In the genomic region with DNA sequence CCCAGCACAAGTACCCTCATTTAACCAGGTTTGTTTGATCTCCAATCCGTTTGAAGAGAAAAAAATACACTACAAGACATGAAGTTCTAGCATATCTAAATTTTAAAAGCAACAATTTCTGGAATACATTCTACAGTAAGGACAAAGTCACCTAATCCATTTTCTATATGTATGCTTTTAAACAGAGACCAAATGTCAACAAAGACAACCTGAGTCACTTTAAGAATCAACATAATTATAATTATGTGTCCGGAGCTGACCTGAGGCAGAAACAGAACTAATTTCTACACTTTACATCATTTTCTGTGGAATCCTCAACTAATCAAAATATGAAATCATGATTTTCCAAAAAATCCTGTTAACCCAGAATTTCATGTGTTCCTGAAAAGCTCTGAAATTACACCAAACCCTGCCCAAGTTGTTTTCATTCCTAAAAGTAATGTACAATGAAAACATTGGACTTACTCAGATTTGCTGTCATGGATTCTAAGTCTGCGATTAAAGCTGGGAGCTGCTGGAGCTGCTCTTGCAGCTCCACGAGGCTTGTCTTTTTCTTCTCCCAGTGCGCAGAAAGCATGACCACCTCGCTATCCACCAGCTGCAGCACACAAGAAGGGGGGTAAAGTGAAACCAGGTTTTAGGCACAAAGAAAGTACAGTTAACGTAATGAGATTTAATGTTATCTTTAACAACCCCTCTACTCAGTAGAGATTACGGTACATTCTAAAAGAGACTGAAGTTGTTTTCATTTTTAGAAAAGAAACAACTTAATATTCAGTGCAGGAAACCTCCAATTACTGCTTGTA, we compare ENCODE assay signal across 16 cellular contexts. TPM values are rescaled to one million over a fixed set of nuclear protein-coding genes. Genes with fewer than 3 reads are reported as not detected.
DNase-seq lines count a peak whose midpoint lies in the region; ATAC-seq, FAIRE-seq and TF ChIP-seq lines count a peak whose summit lies in the region.
"Had no signal": no experiment of that assay in that cellular context is flagged by ENCODE, and none has a peak within 500 bp of the region (broad histone marks: within the 10 kb centered on the region; RNA-seq: fewer than 3 reads in every experiment).

No MANE protein-coding gene starts in this region.

- H3K4me1 ChIP-seq in K562 (replicated peaks in 1 of 2; ENCODE audit: control insufficient read depth in 2 of 2, insufficient read depth in 2 of 2, low read length in 2 of 2), result peaks cover 9 to 35% of the 10 kb centered on the region in 2 experiments
- H3K4me1 ChIP-seq: A549 had no signal

- peaks cover 20% of the 10 kb centered on the region; the same call in 2 of the 3 replicates for H3K36me3 ChIP-seq in K562 (ENCODE audit: control insufficient read depth, insufficient read depth, low read length)
- H3K36me3 ChIP-seq: brain microvascular endothelial cell, right lobe of liver had no signal

- no peak for ATAC-seq in activated naive CD8-positive, alpha-beta T cell treated with anti-CD3 and anti-CD28 coated beads, Interleukin-2, amount 50 U/mL, for 24 hours
- ATAC-seq in K562 (peak; percentile 57), HG03521 (IDR thresholded peaks at IDR 0.05; ENCODE audit: unreplicated experiment) (no peak)
- ATAC-seq: A549, GM12878, lower lobe of right lung, right lobe of liver had no signal

- TF ChIP-seq RAD21 in K562 (CRISPR knock-in tag; conservative IDR thresholded peaks at IDR 0.05 in 1 of 2, IDR thresholded peaks at IDR 0.05 in 1 of 2), result no peak

- H3K9me1 ChIP-seq in K562 (ENCODE audit: control insufficient read depth, insufficient read depth, low read length), result no peaks in the 10 kb centered on the region

- peaks cover 12% of the 10 kb centered on the region for H3K79me2 ChIP-seq in K562 (ENCODE audit: control insufficient read depth, insufficient read depth, low read length)

- H3K27ac ChIP-seq in K562 (ENCODE audit: extremely low read depth, low read depth, low read length), result peak overlapping the region; percentile 1; the same call in 1 of the 3 replicates
- H3K27ac ChIP-seq: A549, brain microvascular endothelial cell, lower lobe of right lung, right lobe of liver had no signal

- intact Hi-C loops in K562 (cut with micrococcal nuclease), result loop anchor here (5.0 kb wide), 1 partner anchor 540 kb away; no protein-coding TSS in a partner anchor

- BruUV-seq in K562 (replicated peaks; lab: Mats Ljungman, UMichigan), result no TSS peak

- no peaks in the 10 kb centered on the region for H3K9me3 Mint-ChIP-seq in activated naive CD8-positive, alpha-beta T cell (ENCODE audit: low read depth)
- no peaks in the 10 kb centered on the region for H3K9me3 Mint-ChIP-seq in activated naive CD8-positive, alpha-beta T cell treated with anti-CD3 and anti-CD28 coated beads, Interleukin-2, amount 50 U/mL, for 24 hours
- no peaks in the 10 kb centered on the region for H3K9me3 Mint-ChIP-seq in mesothelial cell of epicardium

- no peaks in the 10 kb centered on the region for H3K27me3 ChIP-seq in K562 (ENCODE audit: control insufficient read depth in 2 of 2, insufficient read depth in 2 of 2, low read length in 2 of 2)
- H3K27me3 ChIP-seq: brain microvascular endothelial cell, right lobe of liver had no signal

- peak overlapping the region; percentile 4 to 63; a peak in 1 of 4 replicates for H3K9ac ChIP-seq in K562 (ENCODE audit: insufficient read depth in 1 of 2, low read depth in 2 of 2, low read length in 2 of 2)

- peak overlapping the region; percentile 42 for H3K4me3 Mint-ChIP-seq in activated naive CD8-positive, alpha-beta T cell
- no peak overlapping the region for H3K4me3 Mint-ChIP-seq in activated naive CD8-positive, alpha-beta T cell treated with anti-CD3 and anti-CD28 coated beads, Interleukin-2, amount 50 U/mL, for 24 hours
- no peak overlapping the region for H3K4me3 Mint-ChIP-seq in mesothelial cell of epicardium

- H3K9me3 ChIP-seq in K562 (replicated peaks; ENCODE audit: control insufficient read depth, insufficient read depth, low read depth, low read length), result no peaks in the 10 kb centered on the region
- H3K9me3 ChIP-seq: A549, lower lobe of right lung, right lobe of liver had no signal

- no peak overlapping the region for H3K4me3 ChIP-seq in K562
- H3K4me3 ChIP-seq: A549, GM12878, lower lobe of right lung, right lobe of liver had no signal

- peaks cover 13% of the 10 kb centered on the region for H3K36me3 Mint-ChIP-seq in activated naive CD8-positive, alpha-beta T cell
- H3K36me3 Mint-ChIP-seq in activated naive CD8-positive, alpha-beta T cell treated with anti-CD3 and anti-CD28 coated beads, Interleukin-2, amount 50 U/mL, for 24 hours (ENCODE audit: low read depth), result peaks cover 14% of the 10 kb centered on the region
- peaks cover 2% of the 10 kb centered on the region for H3K36me3 Mint-ChIP-seq in mesothelial cell of epicardium

- DNase-seq in activated naive CD8-positive, alpha-beta T cell treated with anti-CD3 and anti-CD28 coated beads, Interleukin-2, amount 50 U/mL, for 24 hours, result no peak
- DNase-seq in K562 (ENCODE audit: extremely low read depth in 1 of 4, low spot score in 3 of 4), result peak; percentile 25 to 58 (median 38)
- DNase-seq in mesothelial cell of epicardium (ENCODE audit: low spot score in 2 of 2, unreplicated experiment in 2 of 2), result no peak
- no peak for DNase-seq in NOMO-1 treated with DMSO at 0.1 percent for 48 hours (lab: John Stamatoyannopoulos, UW; ENCODE audit: unreplicated experiment)
- no peak for DNase-seq in activated CD8-positive, alpha-beta memory T cell treated with anti-CD3 and anti-CD28 coated beads for 24 hours
- DNase-seq in frontal cortex (ENCODE audit: low spot score in 2 of 2), result no peak
- DNase-seq: brain microvascular endothelial cell; foreskin melanocyte; lower lobe of right lung; NCI-H526 treated with DMSO at 0.1 percent for 48 hours; right lobe of liver; stimulated activated CD4-positive, alpha-beta T cell treated with anti-CD3 and anti-CD28 coated beads, Interleukin-4, amount 100 ng/mL, for 1 hour had no signal

- FAIRE-seq in K562 (lab: Jason Lieb, UNC) (peak; percentile 67), frontal cortex (lab: Jason Lieb, UNC) (no peak)
- FAIRE-seq: A549, GM12878 had no signal

- peak overlapping the region; percentile 15; the same call in 1 of the 2 replicates for H2AFZ ChIP-seq in K562 (ENCODE audit: low read depth, low read length)

- POLR2A ChIA-PET in K562 (lab: Yijun Ruan, JAX), result interaction anchor here (0.9 kb wide), 1 partner anchor 124 kb away, joined by 3 read pairs; no protein-coding TSS in a partner anchor

- WGBS in K562 (ENCODE audit: insufficient coverage, low coverage, missing lambda C conversion rate), result 31% methylated on average over 8 of the region's 8 CpGs

- H3K4me2 ChIP-seq in K562 (ENCODE audit: insufficient read depth, low read length), result peak overlapping the region; percentile 4; the same call in 1 of the 2 replicates
- H3K4me2 ChIP-seq: A549 had no signal

- no peak for TF ChIP-seq POLR2A in K562 (conservative IDR thresholded peaks at IDR 0.05)

- no peaks in the 10 kb centered on the region for H4K20me1 ChIP-seq in K562 (replicated peaks; ENCODE audit: control insufficient read depth, insufficient read depth, low read length)

- H3K4me1 Mint-ChIP-seq in activated naive CD8-positive, alpha-beta T cell (ENCODE audit: low read depth), result peaks cover 67% of the 10 kb centered on the region
- peaks cover 53% of the 10 kb centered on the region for H3K4me1 Mint-ChIP-seq in activated naive CD8-positive, alpha-beta T cell treated with anti-CD3 and anti-CD28 coated beads, Interleukin-2, amount 50 U/mL, for 24 hours
- H3K4me1 Mint-ChIP-seq in mesothelial cell of epicardium, result peaks cover 21% of the 10 kb centered on the region

- in situ Hi-C loops in K562 (cut with MboI), result no loop called here

- CTCF ChIA-PET in K562 (lab: Yijun Ruan, JAX; ENCODE audit: low intra/inter-chr PET ratio), result no interaction called here

- TF ChIP-seq EP300 in K562 (IDR thresholded peaks at IDR 0.05; ENCODE audit: low read length), result no peak

- H3K27ac Mint-ChIP-seq in activated naive CD8-positive, alpha-beta T cell, result peak overlapping the region; percentile 41
- no peak overlapping the region for H3K27ac Mint-ChIP-seq in activated naive CD8-positive, alpha-beta T cell treated with anti-CD3 and anti-CD28 coated beads, Interleukin-2, amount 50 U/mL, for 24 hours
- H3K27ac Mint-ChIP-seq in mesothelial cell of epicardium, result peak overlapping the region; percentile 11

- TF ChIP-seq CTCF in K562 (IDR thresholded peaks at IDR 0.05 in 2 of 3, conservative IDR thresholded peaks at IDR 0.05 in 1 of 3; ENCODE audit: insufficient read depth in 2 of 3, low read depth in 1 of 3, low read length in 3 of 3) (no peak), mesothelial cell of epicardium (IDR thresholded peaks at IDR 0.05; ENCODE audit: unreplicated experiment) (no peak)

- no peaks in the 10 kb centered on the region for H3K27me3 Mint-ChIP-seq in activated naive CD8-positive, alpha-beta T cell
- peaks cover 3% of the 10 kb centered on the region for H3K27me3 Mint-ChIP-seq in activated naive CD8-positive, alpha-beta T cell treated with anti-CD3 and anti-CD28 coated beads, Interleukin-2, amount 50 U/mL, for 24 hours
- H3K27me3 Mint-ChIP-seq in mesothelial cell of epicardium (ENCODE audit: low read depth), result no peaks in the 10 kb centered on the region

RNA-seq across cellular contexts. Expression of a gene that starts 35.7 kb away (rescaled TPM):
- 29.2 and 29.4 TPM in 2 replicates for total RNA-seq in K562 (2011; cell fraction: chromatin; rRNA removed; ENCODE audit: low replicate concordance)
- total RNA-seq in K562 (2011; cell fraction: nucleolus; rRNA removed), result 15.7 and 16.3 TPM in 2 replicates
- 24.2 and 31.1 TPM in 2 replicates for total RNA-seq in K562 (2011; cell fraction: nucleoplasm; rRNA removed)
- 17.8 and 18.2 TPM in 2 replicates for total RNA-seq in K562 (2014; rRNA removed)
- 15.2 and 16.7 TPM in 2 replicates for total RNA-seq in K562 (2014; rRNA removed; fragmentation: Illumina TruSeq; extraction: Trizol)
- total RNA-seq in K562 (2015; rRNA removed; fragmentation: Illumina TruSeq; extraction: Trizol), result 20.4 and 20.7 TPM in 2 replicates
- total RNA-seq in K562 (2021), result 37.1 and 37.7 TPM in 2 replicates
- polyA plus RNA-seq in K562 (2011; rRNA removed), result 34.4 and 44.1 TPM in 2 replicates
- 45.5 and 47.8 TPM in 2 replicates for polyA plus RNA-seq in K562 (2011; cell fraction: cytosol; rRNA removed)
- 22.0 and 27.6 TPM in 2 replicates for polyA plus RNA-seq in K562 (2011; cell fraction: nucleus; rRNA removed)
- 50.7 and 54.0 TPM in 2 replicates for polyA plus RNA-seq in K562 (2012)
- polyA plus RNA-seq in K562 (2014; fragmentation: Illumina TruSeq; extraction: Trizol), result 40.8 and 54.5 TPM in 2 replicates
- 10 to 100 TPM; 20.2 to 21.4 TPM for polyA plus RNA-seq in K562 (2014; fragmentation: Nextera tagmentation; extraction: Ambion mirVana)
- 42.1 and 45.4 TPM in 2 replicates for polyA plus RNA-seq in K562 (2014; rRNA removed)
- polyA minus RNA-seq in K562 (2011; rRNA and poly(A)+ RNA removed), result 19.4 and 24.8 TPM in 2 replicates
- 13.0 and 18.5 TPM in 2 replicates for polyA minus RNA-seq in K562 (2011; cell fraction: cytosol; rRNA and poly(A)+ RNA removed)
- polyA minus RNA-seq in K562 (2011; cell fraction: nucleus; rRNA and poly(A)+ RNA removed), result 7.4 and 12.0 TPM in 2 replicates
- total RNA-seq in mesothelial cell of epicardium, result 19.0 to 21.6 TPM (median 19.4 TPM) in 3 replicates
- 10.2 TPM for total RNA-seq in frontal cortex

Comparison
In these comparisons a context has a peak if more than half of its experiments do, and no peak if none do; other contexts are left out.
1. DNase-seq: peak in K562 (4 of 4); none in activated naive CD8-positive, alpha-beta T cell treated with anti-CD3 and anti-CD28 coated beads, Interleukin-2, amount 50 U/mL, for 24 hours (single experiment), mesothelial cell of epicardium (0 of 2), NOMO-1 treated with DMSO at 0.1 percent for 48 hours (single experiment), activated CD8-positive, alpha-beta memory T cell treated with anti-CD3 and anti-CD28 coated beads for 24 hours (single experiment) and frontal cortex (0 of 2).